In genomic region chr7:64088863-64089262, GRCh38 we compare ENCODE assay signal across 7 cellular contexts. TPM values are rescaled to one million over a fixed set of nuclear protein-coding genes. Genes with fewer than 3 reads are reported as not detected.
"Had no signal": no experiment of that assay in that cellular context is flagged by ENCODE, and none has a peak within 500 bp of the region (broad histone marks: within the 10 kb centered on the region; RNA-seq: fewer than 3 reads in every experiment).

No MANE protein-coding gene starts in this region.

RNA-seq across cellular contexts. Expression of gene ZNF727, which starts 43.6 kb away (rescaled TPM):
- total RNA-seq: endodermal cell, endothelial cell of umbilical vein, epithelial cell of proximal tubule, fibroblast of villous mesenchyme, glomerular endothelial cell had no signal
- polyA plus RNA-seq: endothelial cell of umbilical vein, fibroblast of lung, foreskin keratinocyte had no signal
